ENCODE assay signal across 18 cellular contexts in the genomic region with DNA sequence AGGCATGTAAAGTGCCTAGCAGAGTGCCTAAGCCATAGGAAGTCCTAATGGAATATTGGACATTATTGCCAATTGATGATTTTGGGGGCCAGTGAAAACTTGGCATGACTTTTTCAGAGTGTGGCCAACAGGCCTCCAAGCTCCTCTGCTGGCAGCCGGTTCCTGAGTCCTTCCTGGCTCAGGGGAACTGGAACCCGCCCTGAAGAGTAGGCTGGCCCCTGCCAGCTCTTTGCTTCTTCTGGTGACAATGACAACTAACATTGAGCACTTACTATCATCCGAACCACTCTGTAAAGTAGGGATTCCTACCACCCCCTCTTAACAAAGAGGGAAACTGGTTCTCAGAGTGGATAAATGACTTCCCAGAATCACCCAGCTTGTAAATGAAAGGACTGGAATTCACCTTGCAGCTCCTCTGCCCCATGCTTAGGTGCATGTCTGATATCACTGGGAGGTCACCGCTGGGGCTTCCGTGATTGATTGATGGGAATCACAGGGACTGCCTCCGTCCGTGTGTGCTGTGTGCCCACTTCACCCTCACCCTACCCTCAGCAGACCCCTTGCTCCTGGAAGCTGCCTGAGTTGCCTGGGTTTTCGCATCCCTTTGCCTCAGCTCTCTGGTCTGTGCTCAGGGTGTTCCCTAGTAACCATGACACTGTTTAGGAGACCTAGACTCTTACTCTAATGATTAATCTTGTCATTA. TPM values are rescaled to one million over a fixed set of nuclear protein-coding genes. Genes with fewer than 3 reads are reported as not detected.
DNase-seq lines count a peak whose midpoint lies in the region; ATAC-seq, FAIRE-seq and TF ChIP-seq lines count a peak whose summit lies in the region.
"Had no signal": no experiment of that assay in that cellular context is flagged by ENCODE, and none has a peak within 500 bp of the region (broad histone marks: within the 10 kb centered on the region; RNA-seq: fewer than 3 reads in every experiment).

No MANE protein-coding gene starts in this region.

- H3K36me3 Mint-ChIP-seq in MCF 10A (ENCODE audit: insufficient read depth, unreplicated experiment), result no peaks in the 10 kb centered on the region

- POLR2A ChIA-PET in MCF 10A (lab: Yijun Ruan, JAX) (no interaction called here), endothelial cell of umbilical vein (lab: Charles Lee) (no interaction called here)

- H3K36me3 ChIP-seq in mammary epithelial cell (ENCODE audit: insufficient read depth, low read length) (no peaks in the 10 kb centered on the region), endothelial cell of umbilical vein (ENCODE audit: control insufficient read depth in 2 of 2, extremely low read depth in 1 of 2, insufficient read depth in 2 of 2, low read length in 2 of 2) (no peaks in the 10 kb centered on the region), thymus (ENCODE audit: control insufficient read depth, insufficient read depth) (no peaks in the 10 kb centered on the region)

- H3K27ac ChIP-seq in mammary epithelial cell (ENCODE audit: insufficient read depth, low read depth, low read length) (peak overlapping the region; percentile 28), endothelial cell of umbilical vein (ENCODE audit: insufficient read depth, low read depth, low read length) (peak overlapping the region; percentile 22), thymus (ENCODE audit: low read depth) (peak overlapping the region; percentile 49)

- H3K79me2 ChIP-seq in mammary epithelial cell (ENCODE audit: insufficient read depth, low read length), result no peaks in the 10 kb centered on the region
- no peaks in the 10 kb centered on the region for H3K79me2 ChIP-seq in endothelial cell of umbilical vein (ENCODE audit: control insufficient read depth, insufficient read depth, low read length)

- peaks cover 18% of the 10 kb centered on the region for H3K4me1 Mint-ChIP-seq in MCF 10A (ENCODE audit: insufficient read depth, unreplicated experiment)

- H3K9me1 ChIP-seq in endothelial cell of umbilical vein (replicated peaks; ENCODE audit: control insufficient read depth, extremely low read depth, insufficient read depth, low read length), result no peaks in the 10 kb centered on the region

- no peak overlapping the region for H3K9ac ChIP-seq in mammary epithelial cell (ENCODE audit: insufficient read depth, low read length)
- no peak overlapping the region for H3K9ac ChIP-seq in endothelial cell of umbilical vein (replicated peaks; ENCODE audit: extremely low read depth, insufficient read depth, low read length)

- H3K27ac Mint-ChIP-seq in MCF 10A (ENCODE audit: low read depth, unreplicated experiment), result no peak overlapping the region
- H3K27ac Mint-ChIP-seq: dendritic cell treated with granulocyte-macrophage colony-stimulating factor and Interleukin-4, amounts not matched to agents 40 ng/mL and 50 ng/mL, for 4 days; T-helper 1 cell treated with Interleukin-12 subunit alpha and Interleukin-12 subunit beta and Interleukin-4 antibody, amounts not matched to agents 30 μg/mL and 1 μg/mL, for 36 hours had no signal

- WGBS in mammary epithelial cell (ENCODE audit: low coverage, missing lambda C conversion rate), result 90% methylated on average over 8 of the region's 8 CpGs
- 98% methylated on average over 8 of the region's 8 CpGs for WGBS in thymus

- H3K4me2 ChIP-seq in mammary epithelial cell (ENCODE audit: insufficient read depth, low read depth, low read length) (no peak overlapping the region), endothelial cell of umbilical vein (ENCODE audit: insufficient read depth, low read length) (no peak overlapping the region)

- CTCF ChIA-PET in mammary epithelial cell (lab: Charles Lee; ENCODE audit: low non-redundant PET) (interaction anchor here (0.6 kb wide), 1 partner anchor 51 kb away, joined by 6 read pairs; no protein-coding TSS in a partner anchor), MCF 10A (lab: Yijun Ruan, JAX) (no interaction called here), endothelial cell of umbilical vein (lab: Charles Lee) (interaction anchor here (0.8 to 1.6 kb wide), 3 partner anchors 13 to 29 kb away, joined by 3 to 5 read pairs (median 5); no protein-coding TSS in a partner anchor)

- no TSS peak for BruUV-seq in mammary epithelial cell (replicated peaks; lab: Mats Ljungman, UMichigan)
- BruUV-seq in MCF 10A (replicated peaks; lab: Mats Ljungman, UMichigan), result no TSS peak
- no TSS peak for BruUV-seq in endothelial cell of umbilical vein (replicated peaks; lab: Mats Ljungman, UMichigan)

- FAIRE-seq in endothelial cell of umbilical vein (lab: Jason Lieb, UNC), result no peak
- FAIRE-seq: urothelium cell line had no signal

- H3K4me3 Mint-ChIP-seq in MCF 10A (ENCODE audit: unreplicated experiment), result no peak overlapping the region
- H3K4me3 Mint-ChIP-seq: dendritic cell treated with granulocyte-macrophage colony-stimulating factor and Interleukin-4, amounts not matched to agents 40 ng/mL and 50 ng/mL, for 4 days; T-helper 1 cell treated with Interleukin-12 subunit alpha and Interleukin-12 subunit beta and Interleukin-4 antibody, amounts not matched to agents 30 μg/mL and 1 μg/mL, for 36 hours had no signal

- H2AFZ ChIP-seq in mammary epithelial cell (ENCODE audit: low read depth, low read length) (no peak overlapping the region), endothelial cell of umbilical vein (ENCODE audit: low read depth, low read length) (no peak overlapping the region)

- dilution Hi-C loops in mammary epithelial cell (cut with HindIII; ENCODE audit: low sequenced_read_pairs) (no loop called here), endothelial cell of umbilical vein (cut with MboI; ENCODE audit: extremely low pct_ligation_motif_present, low sequenced_read_pairs) (no loop called here)

- H3K27me3 ChIP-seq in mammary epithelial cell (ENCODE audit: insufficient read depth, low read length) (no peaks in the 10 kb centered on the region), endothelial cell of umbilical vein (ENCODE audit: control insufficient read depth in 2 of 2, insufficient read depth in 2 of 2, low read length in 2 of 2) (no peaks in the 10 kb centered on the region), thymus (ENCODE audit: control insufficient read depth, insufficient read depth) (no peaks in the 10 kb centered on the region)

- DNase-seq in mammary epithelial cell (peak; percentile 16), MCF 10A (ENCODE audit: unreplicated experiment) (no peak), endothelial cell of umbilical vein (ENCODE audit: low read depth, low spot score) (no peak), islet precursor cell (peak; percentile 69)
- DNase-seq in stimulated activated CD4-positive, alpha-beta T cell treated with anti-CD3 and anti-CD28 coated beads, Interleukin-4, amount 100 ng/mL, for 4 hours, result no peak
- no peak for DNase-seq in activated T-cell treated with anti-CD3 and anti-CD28 coated beads, Interleukin-2, amount 50 U/mL, for 1 hour
- DNase-seq: 8988T; activated CD4-positive, CD25-positive, alpha-beta regulatory T cell; DND-41; left colon; NCI-H146; stimulated activated CD4-positive, alpha-beta T cell treated with anti-CD3 and anti-CD28 coated beads, Interleukin-12 subunit alpha, Interleukin-12 subunit beta, amount 100 ng/mL, for 4 hours; stimulated activated naive CD4-positive, alpha-beta T cell had no signal

- no peaks in the 10 kb centered on the region for H3K27me3 Mint-ChIP-seq in MCF 10A (ENCODE audit: insufficient read depth, unreplicated experiment)

- TF ChIP-seq CTCF in mammary epithelial cell (conservative IDR thresholded peaks at IDR 0.05 in 1 of 2, IDR thresholded peaks at IDR 0.05 in 1 of 2; ENCODE audit: extremely low read depth in 1 of 2, insufficient read depth in 1 of 2, low read depth in 1 of 2, low read length in 2 of 2) (no peak), MCF 10A (IDR thresholded peaks at IDR 0.05; ENCODE audit: unreplicated experiment) (no peak), endothelial cell of umbilical vein (IDR thresholded peaks at IDR 0.05; ENCODE audit: extremely low read depth in 1 of 2, insufficient read depth in 1 of 2, low read depth in 1 of 2, low read length in 2 of 2) (no peak)

- peaks cover 18% of the 10 kb centered on the region for H3K4me1 ChIP-seq in mammary epithelial cell (ENCODE audit: insufficient read depth, low read length)
- H3K4me1 ChIP-seq in endothelial cell of umbilical vein (ENCODE audit: control insufficient read depth, extremely low read depth, insufficient read depth, low read length), result peaks cover 27% of the 10 kb centered on the region
- H3K4me1 ChIP-seq in thymus (ENCODE audit: control insufficient read depth, insufficient read depth, low read length), result no peaks in the 10 kb centered on the region

- TF ChIP-seq POLR2A in endothelial cell of umbilical vein (IDR thresholded peaks at IDR 0.05; ENCODE audit: low read depth, low read length), result no peak

- in situ Hi-C loops in mammary epithelial cell (cut with MboI; ENCODE audit: low sequenced_read_pairs in 2 of 2), result no loop called here

- intact Hi-C loops in mammary epithelial cell (cut with micrococcal nuclease), result loop anchor here (5.0 kb wide), 1 partner anchor 52 kb away; no protein-coding TSS in a partner anchor
- intact Hi-C loops in MCF 10A (cut with micrococcal nuclease), result loop anchor here (5.0 kb wide), 1 partner anchor 152 kb away; no protein-coding TSS in a partner anchor
- intact Hi-C loops in endothelial cell of umbilical vein (cut with micrococcal nuclease), result no loop called here

- H4K20me1 ChIP-seq in mammary epithelial cell (ENCODE audit: insufficient read depth, low read length), result no peaks in the 10 kb centered on the region
- H4K20me1 ChIP-seq in endothelial cell of umbilical vein (replicated peaks; ENCODE audit: control insufficient read depth, extremely low read depth, insufficient read depth, low read length), result no peaks in the 10 kb centered on the region

- H3K9me3 Mint-ChIP-seq in MCF 10A (ENCODE audit: unreplicated experiment), result no peaks in the 10 kb centered on the region
- H3K9me3 Mint-ChIP-seq: T-helper 1 cell treated with Interleukin-12 subunit alpha and Interleukin-12 subunit beta and Interleukin-4 antibody, amounts not matched to agents 30 μg/mL and 1 μg/mL, for 36 hours had no signal

- ATAC-seq in HG02973 (IDR thresholded peaks at IDR 0.05; ENCODE audit: unreplicated experiment), result no peak
- ATAC-seq: left colon had no signal

- H3K4me3 ChIP-seq in mammary epithelial cell (replicated peaks in 1 of 3; ENCODE audit: insufficient read depth in 1 of 3, low read depth in 2 of 3, low read length in 3 of 3) (no peak overlapping the region), endothelial cell of umbilical vein (replicated peaks in 1 of 3; ENCODE audit: insufficient read depth in 1 of 3, low read depth in 1 of 3, low read length in 3 of 3) (no peak overlapping the region), thymus (ENCODE audit: low read length) (no peak overlapping the region)

- H3K9me3 ChIP-seq in mammary epithelial cell (replicated peaks; ENCODE audit: insufficient read depth, low read length) (no peaks in the 10 kb centered on the region), endothelial cell of umbilical vein (replicated peaks; ENCODE audit: control insufficient read depth, insufficient read depth, low read length) (no peaks in the 10 kb centered on the region), thymus (ENCODE audit: control insufficient read depth) (no peaks in the 10 kb centered on the region)

RNA-seq across cellular contexts. Expression of a gene that starts 50.6 kb away (rescaled TPM):
- 1 to 10 TPM in 1 of 2 donors, under 1 TPM in 1; 0.12 to 1.5 TPM for total RNA-seq in mammary epithelial cell
- 0.19 TPM for polyA plus RNA-seq in mammary epithelial cell
- 0.36 TPM for polyA minus RNA-seq in mammary epithelial cell
- total RNA-seq in MCF 10A (2022), result not detected in 2 replicates
- total RNA-seq in endothelial cell of umbilical vein, result 0.29 and 0.65 TPM in 2 replicates
- 0.19 and 0.23 TPM in 2 replicates for polyA plus RNA-seq in endothelial cell of umbilical vein
- 0.18 and 0.28 TPM in 2 replicates for polyA plus RNA-seq in endothelial cell of umbilical vein (2011; cell fraction: cytosol; rRNA removed)
- polyA plus RNA-seq in endothelial cell of umbilical vein (2011; cell fraction: nucleus; rRNA removed), result 0.28 and 0.42 TPM in 2 replicates
- 0.36 and 0.38 TPM in 2 replicates for polyA plus RNA-seq in endothelial cell of umbilical vein (2012)
- 0.46 and 0.49 TPM in 2 replicates for polyA minus RNA-seq in endothelial cell of umbilical vein
- not detected for polyA minus RNA-seq in endothelial cell of umbilical vein (2011; cell fraction: cytosol; rRNA and poly(A)+ RNA removed)
- 0.14 and 0.67 TPM in 2 replicates for polyA minus RNA-seq in endothelial cell of umbilical vein (2011; cell fraction: nucleus; rRNA and poly(A)+ RNA removed)
- 7.6 TPM for polyA plus RNA-seq in thymus

Comparison
In these comparisons a context has a peak if more than half of its experiments do, and no peak if none do; other contexts are left out.
1. DNase-seq: peak in mammary epithelial cell (single experiment) and islet precursor cell (single experiment); none in MCF 10A (single experiment), endothelial cell of umbilical vein (single experiment), stimulated activated CD4-positive, alpha-beta T cell treated with anti-CD3 and anti-CD28 coated beads, Interleukin-4, amount 100 ng/mL, for 4 hours (0 of 2) and activated T-cell treated with anti-CD3 and anti-CD28 coated beads, Interleukin-2, amount 50 U/mL, for 1 hour (single experiment).
2. Peak in every context shown above with its lines, with median percentiles within 50 percentile points of each other: H3K27ac ChIP-seq.